15 cellular contexts compared by ENCODE assay signal in the genomic region with DNA sequence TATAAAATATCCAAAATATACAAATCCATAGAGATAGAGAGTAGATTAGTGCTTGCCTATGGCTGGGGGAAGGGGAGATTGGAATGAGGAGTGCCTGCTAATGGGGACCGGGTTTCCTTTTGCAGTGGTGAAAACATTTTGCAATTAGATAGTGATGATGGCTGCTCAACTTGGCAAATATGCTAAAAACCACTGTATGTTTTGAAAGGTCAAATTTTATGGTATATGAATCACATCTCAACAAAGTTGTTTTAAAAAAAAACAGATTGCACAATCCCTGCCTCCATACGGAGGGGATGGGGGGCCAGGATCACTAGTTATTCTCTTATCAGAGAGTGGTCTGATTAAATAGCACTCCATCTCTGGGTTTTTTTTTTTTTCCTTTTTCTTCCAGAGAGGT.
DNase-seq lines count a peak whose midpoint lies in the region; ATAC-seq and TF ChIP-seq lines count a peak whose summit lies in the region.
"Had no signal": no experiment of that assay in that cellular context is flagged by ENCODE, and none has a peak within 500 bp of the region (broad histone marks: within the 10 kb centered on the region; RNA-seq: fewer than 3 reads in every experiment).

No MANE protein-coding gene starts in this region.

- H3K79me2 ChIP-seq in SK-N-SH (ENCODE audit: insufficient read depth) = no peaks in the 10 kb centered on the region

- no peaks in the 10 kb centered on the region for H3K9me2 ChIP-seq in SK-N-SH

- 0 out of 2 replicates have a peak overlapping the region, but pooled peaks have one; percentile 10 for H3K4me2 ChIP-seq in SK-N-SH

- H3K27me3 ChIP-seq in SK-N-SH (ENCODE audit: insufficient read depth) = no peaks in the 10 kb centered on the region
- H3K27me3 ChIP-seq: stomach had no signal

- TF ChIP-seq RAD21 in SK-N-SH (IDR thresholded peaks at IDR 0.05; ENCODE audit: low read length) = no peak

- no peaks in the 10 kb centered on the region for H3K9me3 ChIP-seq in SK-N-SH
- H3K9me3 ChIP-seq: left ventricle myocardium inferior, stomach had no signal

- CTCF ChIA-PET in SK-N-SH (lab: Yijun Ruan, JAX) = interaction anchor here (0.6 to 1.7 kb wide), 2 partner anchors 8 to 21 kb away, joined by 4 to 5 read pairs; no protein-coding TSS in a partner anchor

- peak; percentile 34 for DNase-seq in AG08395 (ENCODE audit: low spot score)
- peak; percentile 58 for DNase-seq in HS-27A (ENCODE audit: low read depth)
- DNase-seq in SK-N-SH = no peak
- DNase-seq in fibroblast of the conjunctiva (ENCODE audit: low read depth) = peak; percentile 71
- no peak for DNase-seq in OCI-M1 (lab: John Stamatoyannopoulos, UW)
- DNase-seq: activated T-cell treated with anti-CD3 and anti-CD28 coated beads, Interleukin-2, amount 50 U/mL, for 24 hours; left ventricle myocardium inferior; NCI-H1105 treated with DMSO at 0.1 percent for 48 hours; nucleus accumbens; stimulated activated CD4-positive, alpha-beta T cell treated with anti-CD3 and anti-CD28 coated beads, Interleukin-1b, Interleukin-23, amount 100 ng/mL, for 48 hours; stomach had no signal

- no peaks in the 10 kb centered on the region for H3K36me3 ChIP-seq in SK-N-SH (replicated peaks in 1 of 2; ENCODE audit: control insufficient read depth in 1 of 2, insufficient read depth in 2 of 2, low read length in 1 of 2)
- H3K36me3 ChIP-seq: left ventricle myocardium inferior, stomach had no signal

- H4K20me1 ChIP-seq in SK-N-SH (ENCODE audit: insufficient read depth) = no peaks in the 10 kb centered on the region

- peak overlapping the region in 1 of 2 experiments; percentile 16; a peak in 2 of 4 replicates for H3K27ac ChIP-seq in SK-N-SH (ENCODE audit: low read depth in 2 of 2, low read length in 1 of 2)
- H3K27ac ChIP-seq: C4-2B, left ventricle myocardium inferior, stomach had no signal

- WGBS in SK-N-SH (ENCODE audit: low lambda C conversion rate) = 9% methylated on average over 2 of the region's 2 CpGs

- peak in 1 of 2 experiments; percentile 54; a peak in 1 of 4 replicates for TF ChIP-seq EP300 in SK-N-SH (IDR thresholded peaks at IDR 0.05; ENCODE audit: borderline replicate concordance in 1 of 2, low read depth in 1 of 2, low read length in 1 of 2)

- POLR2A ChIA-PET in SK-N-SH (lab: Yijun Ruan, JAX) = no interaction called here

- peaks cover 17% of the 10 kb centered on the region for H3F3A ChIP-seq in SK-N-SH (replicated peaks; ENCODE audit: insufficient read depth)

- ATAC-seq in GM19324 (IDR thresholded peaks at IDR 0.05; ENCODE audit: low FRiP score, unreplicated experiment) = no peak
- no peak for ATAC-seq in GM18519 (IDR thresholded peaks at IDR 0.05; ENCODE audit: low FRiP score, unreplicated experiment)
- no peak for ATAC-seq in GM19467 (IDR thresholded peaks at IDR 0.05; ENCODE audit: unreplicated experiment)

- H2AFZ ChIP-seq in SK-N-SH (ENCODE audit: low read depth) = no peak overlapping the region

- H3K9ac ChIP-seq in SK-N-SH = no peak overlapping the region

- TF ChIP-seq CTCF in SK-N-SH (IDR thresholded peaks at IDR 0.05) = no peak

- peaks cover 17 to 29% of the 10 kb centered on the region in 2 experiments for H3K4me1 ChIP-seq in SK-N-SH (ENCODE audit: control insufficient read depth in 1 of 2, insufficient read depth in 2 of 2, low read depth in 1 of 2, low read length in 1 of 2)

- no peak overlapping the region for H3K4me3 ChIP-seq in SK-N-SH (ENCODE audit: low read depth in 2 of 2, low read length in 1 of 2)
- H3K4me3 ChIP-seq: left ventricle myocardium inferior, stomach had no signal

TF ChIP-seq in SK-N-SH, 30 proteins besides CTCF, POLR2A, EP300 and RAD21:
- TF ChIP-seq RXRA (IDR thresholded peaks at IDR 0.05; ENCODE audit: borderline replicate concordance, low read depth) (peak; percentile 71; the same call in 1 of the 2 replicates), GATA2 (CRISPR knock-in tag; IDR thresholded peaks at IDR 0.05) (peak; percentile 33; the same call in 1 of the 2 replicates), PBX3 (IDR thresholded peaks at IDR 0.05) (peak; percentile 52), YY1 (IDR thresholded peaks at IDR 0.05; ENCODE audit: low read depth) (no peak; the same call in 1 of the 2 replicates), NFIC (IDR thresholded peaks at IDR 0.05; ENCODE audit: borderline replicate concordance) (peak; percentile 50; the same call in 1 of the 2 replicates), TEAD4 (IDR thresholded peaks at IDR 0.05; ENCODE audit: borderline replicate concordance, insufficient read depth) (peak; percentile 55; the same call in 1 of the 2 replicates), FOXM1 (IDR thresholded peaks at IDR 0.05; ENCODE audit: low read depth) (no peak), RCOR1 (IDR thresholded peaks at IDR 0.05; ENCODE audit: low read length) (0 out of 2 replicates have a peak, but pooled peaks have one; percentile 11), USF2 (IDR thresholded peaks at IDR 0.05; ENCODE audit: borderline replicate concordance, low read depth, low read length) (no peak), TCF12 (IDR thresholded peaks at IDR 0.05) (peak; percentile 72), JUND (IDR thresholded peaks at IDR 0.05) (peak; percentile 64), EZH2phosphoT487 (IDR thresholded peaks at IDR 0.05; ENCODE audit: borderline replicate concordance, low read depth) (no peak), CHD2 (IDR thresholded peaks at IDR 0.05; ENCODE audit: low read length, partially characterized antibody) (no peak), FOSL2 (IDR thresholded peaks at IDR 0.05; ENCODE audit: borderline replicate concordance, low read depth) (peak; percentile 71)
- TF ChIP-seq, protein P1, sequence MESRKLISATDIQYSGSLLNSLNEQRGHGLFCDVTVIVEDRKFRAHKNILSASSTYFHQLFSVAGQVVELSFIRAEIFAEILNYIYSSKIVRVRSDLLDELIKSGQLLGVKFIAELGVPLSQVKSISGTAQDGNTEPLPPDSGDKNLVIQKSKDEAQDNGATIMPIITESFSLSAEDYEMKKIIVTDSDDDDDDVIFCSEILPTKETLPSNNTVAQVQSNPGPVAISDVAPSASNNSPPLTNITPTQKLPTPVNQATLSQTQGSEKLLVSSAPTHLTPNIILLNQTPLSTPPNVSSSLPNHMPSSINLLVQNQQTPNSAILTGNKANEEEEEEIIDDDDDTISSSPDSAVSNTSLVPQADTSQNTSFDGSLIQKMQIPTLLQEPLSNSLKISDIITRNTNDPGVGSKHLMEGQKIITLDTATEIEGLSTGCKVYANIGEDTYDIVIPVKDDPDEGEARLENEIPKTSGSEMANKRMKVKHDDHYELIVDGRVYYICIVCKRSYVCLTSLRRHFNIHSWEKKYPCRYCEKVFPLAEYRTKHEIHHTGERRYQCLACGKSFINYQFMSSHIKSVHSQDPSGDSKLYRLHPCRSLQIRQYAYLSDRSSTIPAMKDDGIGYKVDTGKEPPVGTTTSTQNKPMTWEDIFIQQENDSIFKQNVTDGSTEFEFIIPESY (IDR thresholded peaks at IDR 0.05; ENCODE audit: borderline replicate concordance, low read depth) = no peak
TF ChIP-seq in SK-N-SH: peak in this region for 9.

Comparison
In these comparisons a context has a peak if more than half of its experiments do, and no peak if none do; other contexts are left out.
1. DNase-seq: peak in AG08395 (single experiment), HS-27A (single experiment) and fibroblast of the conjunctiva (single experiment); none in SK-N-SH (single experiment) and OCI-M1 (single experiment).